ENCODE assay signal across 9 cellular contexts in genomic region chr3:69855436-69856162, GRCh38.
DNase-seq lines count a peak whose midpoint lies in the region; ATAC-seq and TF ChIP-seq lines count a peak whose summit lies in the region.
"Had no signal": no experiment of that assay in that cellular context is flagged by ENCODE, and none has a peak within 500 bp of the region (broad histone marks: within the 10 kb centered on the region; RNA-seq: fewer than 3 reads in every experiment).

No MANE protein-coding gene starts in this region.

- DNase-seq in G401 (ENCODE audit: low spot score): peak; percentile 28
- peak; percentile 84 for DNase-seq in SK-MEL-5 (ENCODE audit: low read depth, low spot score)
- DNase-seq in fibroblast of villous mesenchyme (ENCODE audit: low read depth): peak; percentile 66
- DNase-seq in prostate gland (ENCODE audit: low spot score): no peak
- DNase-seq in SKM-1 (lab: John Stamatoyannopoulos, UW; ENCODE audit: unreplicated experiment): no peak
- no peak for DNase-seq in activated gamma-delta T cell treated with Interleukin-2 at 50 U/mL for 16 hours
- DNase-seq: NCI-H2107 had no signal

- no peaks in the 10 kb centered on the region for H3K9me3 ChIP-seq in prostate gland

- H3K4me3 ChIP-seq in fibroblast of villous mesenchyme (ENCODE audit: low read depth, low read length): no peak overlapping the region
- H3K4me3 ChIP-seq in prostate gland: no peak overlapping the region

- 34% methylated on average over 5 of the region's 5 CpGs for WGBS in prostate gland

- ATAC-seq in HG03045 (IDR thresholded peaks at IDR 0.05; ENCODE audit: unreplicated experiment) (no peak), HG02938 (IDR thresholded peaks at IDR 0.05; ENCODE audit: unreplicated experiment) (no peak)

- H3K36me3 ChIP-seq in prostate gland: no peaks in the 10 kb centered on the region

- no peaks in the 10 kb centered on the region for H3K4me1 ChIP-seq in prostate gland (replicated peaks)

- no peaks in the 10 kb centered on the region for H3K27me3 ChIP-seq in prostate gland (replicated peaks; ENCODE audit: insufficient read depth)

- TF ChIP-seq CTCF in fibroblast of villous mesenchyme (IDR thresholded peaks at IDR 0.05; ENCODE audit: insufficient read depth, low read depth, low read length) (peak; percentile 49), prostate gland (IDR thresholded peaks at IDR 0.05) (peak in 3 of 4 experiments; percentile 17 to 41 (median 23))

- H3K27ac ChIP-seq in prostate gland: no peak overlapping the region

- intact Hi-C loops in prostate gland (cut with DNase I): loop anchor here (5.0 kb wide), 1 partner anchor 163 kb away; no protein-coding TSS in a partner anchor

- in situ Hi-C loops in G401 (cut with HindIII; ENCODE audit: low sequenced_read_pairs): no loop called here
- in situ Hi-C loops in SK-MEL-5 (cut with HindIII; ENCODE audit: low pct_unique_long_range_greater_than_20kb, low sequenced_read_pairs): loop anchor here (25.0 kb wide), 1 partner anchor 168 kb away; no protein-coding TSS in a partner anchor

- TF ChIP-seq POLR2A in prostate gland (IDR thresholded peaks at IDR 0.05): no peak

Comparison
In these comparisons a context has a peak if more than half of its experiments do, and no peak if none do; other contexts are left out.
1. DNase-seq: peak in G401 (single experiment), SK-MEL-5 (single experiment) and fibroblast of villous mesenchyme (single experiment); none in prostate gland (single experiment), SKM-1 (single experiment) and activated gamma-delta T cell treated with Interleukin-2 at 50 U/mL for 16 hours (single experiment).